In the genomic region with DNA sequence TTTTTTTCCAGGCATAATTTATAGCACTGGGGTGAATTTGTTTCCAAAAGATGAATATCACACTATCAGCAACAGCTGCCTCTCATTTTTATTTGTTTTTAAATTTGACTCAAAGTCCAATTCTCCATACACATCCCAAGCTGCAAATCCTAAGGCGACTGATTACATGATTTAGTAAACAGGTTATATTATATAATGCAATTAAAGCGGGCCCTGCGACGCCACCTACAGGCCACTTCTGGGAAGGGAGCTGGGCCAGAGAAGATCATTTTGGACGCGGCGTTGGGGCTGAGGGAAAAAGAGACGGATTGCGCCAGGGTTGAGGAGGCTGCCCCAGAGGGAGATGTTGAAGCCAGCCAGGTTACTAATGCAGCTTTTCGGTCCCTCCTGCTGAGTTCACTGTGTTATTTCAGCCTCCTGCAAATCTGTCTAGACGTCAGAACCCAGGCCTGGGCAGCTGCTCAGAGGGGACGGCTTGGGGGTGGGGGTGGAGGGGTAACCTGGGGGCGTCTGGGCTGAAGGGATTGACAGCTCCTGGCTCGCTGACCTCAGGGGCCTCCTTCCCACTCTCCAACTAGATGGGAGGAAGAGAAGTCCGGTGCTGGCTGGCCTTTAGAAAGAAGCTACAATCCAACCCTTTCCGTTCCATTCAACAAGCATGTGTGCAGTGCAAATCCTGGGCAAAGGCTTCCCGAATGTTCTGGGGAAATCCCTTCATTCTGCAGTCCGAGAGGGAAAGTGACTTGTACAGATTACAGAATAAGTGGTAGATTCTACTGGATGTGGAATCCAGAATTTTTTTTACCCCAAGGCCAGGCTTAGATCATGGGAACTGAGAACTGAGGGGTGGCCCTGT, we compare ENCODE assay signal across 8 cellular contexts.
DNase-seq lines count a peak whose midpoint lies in the region; ATAC-seq, FAIRE-seq and TF ChIP-seq lines count a peak whose summit lies in the region.

No MANE protein-coding gene starts in this region.

- H3K36me3 ChIP-seq in SK-N-SH (replicated peaks in 1 of 2; ENCODE audit: control insufficient read depth in 1 of 2, insufficient read depth in 2 of 2, low read length in 1 of 2) = no peaks in the 10 kb centered on the region
- no peaks in the 10 kb centered on the region for H3K36me3 ChIP-seq in K562 (ENCODE audit: control insufficient read depth, insufficient read depth, low read length)

- H3K4me1 ChIP-seq in SK-N-SH (ENCODE audit: control insufficient read depth in 1 of 2, insufficient read depth in 2 of 2, low read depth in 1 of 2, low read length in 1 of 2) = peaks cover 0 to 7% of the 10 kb centered on the region in 2 experiments; a peak in 1 of 4 replicates
- H3K4me1 ChIP-seq in K562 (replicated peaks in 1 of 2; ENCODE audit: control insufficient read depth in 2 of 2, insufficient read depth in 2 of 2, low read length in 2 of 2) = peaks cover 0 to 5% of the 10 kb centered on the region in 2 experiments; a peak in 1 of 5 replicates

- BruUV-seq in K562 (replicated peaks; lab: Mats Ljungman, UMichigan) = no TSS peak

- H4K20me1 ChIP-seq in SK-N-SH (ENCODE audit: insufficient read depth) (no peaks in the 10 kb centered on the region), K562 (replicated peaks; ENCODE audit: control insufficient read depth, insufficient read depth, low read length) (no peaks in the 10 kb centered on the region)

- DNase-seq in GM04504 (ENCODE audit: low read depth) (peak; percentile 39), SK-N-SH (peak; percentile 84), K562 (ENCODE audit: extremely low read depth in 1 of 4, low spot score in 3 of 4) (peak; percentile 60 to 75 (median 70)), hypothalamus (lab: John Stamatoyannopoulos, UW) (peak in 45 of 51 donors; percentile 8 to 82 (median 50)), skeletal muscle cell (ENCODE audit: low read depth) (peak; percentile 97), OCI-M2 (lab: John Stamatoyannopoulos, UW; ENCODE audit: unreplicated experiment) (no peak)
- peak; percentile 10 for DNase-seq in Jurkat, Clone E6-1 (ENCODE audit: low read depth, low spot score)

- intact Hi-C loops in K562 (cut with micrococcal nuclease) = loop anchor here (5.0 to 10.0 kb wide), 2 partner anchors 181 to 204 kb away; a partner anchor contains a TSS

- H2AFZ ChIP-seq in SK-N-SH (ENCODE audit: low read depth) (no peak overlapping the region), K562 (ENCODE audit: low read depth, low read length) (no peak overlapping the region)

- no peaks in the 10 kb centered on the region for H3F3A ChIP-seq in SK-N-SH (replicated peaks; ENCODE audit: insufficient read depth)

- H3K27me3 ChIP-seq in SK-N-SH (ENCODE audit: insufficient read depth) (no peaks in the 10 kb centered on the region), K562 (ENCODE audit: control insufficient read depth in 2 of 2, insufficient read depth in 2 of 2, low read length in 2 of 2) (peaks cover 31 to 88% of the 10 kb centered on the region in 2 experiments)

- ATAC-seq in K562 = peak; percentile 87
- ATAC-seq in HG03442 (IDR thresholded peaks at IDR 0.05; ENCODE audit: unreplicated experiment) = no peak

- in situ Hi-C loops in K562 (cut with MboI) = loop anchor here (25.0 kb wide), 1 partner anchor 384 kb away; a partner anchor contains a TSS

- CTCF ChIA-PET in SK-N-SH (lab: Yijun Ruan, JAX) = interaction anchor here (0.6 to 9.0 kb wide), 76 partner anchors 8 to 483 kb away, joined by 3 to 129 read pairs (median 6); a partner anchor contains a TSS
- CTCF ChIA-PET in K562 (lab: Yijun Ruan, JAX; ENCODE audit: low intra/inter-chr PET ratio) = interaction anchor here (1.7 kb wide), 1 partner anchor 384 kb away, joined by 9 read pairs; no protein-coding TSS in a partner anchor

- no peak for TF ChIP-seq POLR2A in K562 (conservative IDR thresholded peaks at IDR 0.05)

- H3K9me1 ChIP-seq in K562 (ENCODE audit: control insufficient read depth, insufficient read depth, low read length) = peaks cover 2% of the 10 kb centered on the region

- TF ChIP-seq EP300 in SK-N-SH (IDR thresholded peaks at IDR 0.05; ENCODE audit: borderline replicate concordance in 1 of 2, low read depth in 1 of 2, low read length in 1 of 2) (peak in 1 of 2 experiments; percentile 20; a peak in 1 of 4 replicates), K562 (IDR thresholded peaks at IDR 0.05; ENCODE audit: low read length) (no peak)

- H3K27ac ChIP-seq in SK-N-SH (ENCODE audit: low read depth in 2 of 2, low read length in 1 of 2) (no peak overlapping the region), K562 (ENCODE audit: extremely low read depth, low read depth, low read length) (no peak overlapping the region)

- H3K79me2 ChIP-seq in SK-N-SH (ENCODE audit: insufficient read depth) (no peaks in the 10 kb centered on the region), K562 (ENCODE audit: control insufficient read depth, insufficient read depth, low read length) (no peaks in the 10 kb centered on the region)

- no peak overlapping the region for H3K4me3 ChIP-seq in Jurkat, Clone E6-1 (ENCODE audit: low read length)
- H3K4me3 ChIP-seq in SK-N-SH (ENCODE audit: low read depth in 2 of 2, low read length in 1 of 2) = no peak overlapping the region
- no peak overlapping the region for H3K4me3 ChIP-seq in K562
- no peak overlapping the region for H3K4me3 ChIP-seq in skeletal muscle cell (ENCODE audit: low read depth, low read length)

- no peak overlapping the region for H3K4me2 ChIP-seq in SK-N-SH
- no peak overlapping the region for H3K4me2 ChIP-seq in K562 (ENCODE audit: insufficient read depth, low read length)

- peak; percentile 75 for FAIRE-seq in K562 (lab: Jason Lieb, UNC)

- H3K9ac ChIP-seq in SK-N-SH (no peak overlapping the region), K562 (ENCODE audit: insufficient read depth in 1 of 2, low read depth in 2 of 2, low read length in 2 of 2) (no peak overlapping the region)

- 18% methylated on average over 17 of the region's 18 CpGs for WGBS in SK-N-SH (ENCODE audit: low lambda C conversion rate)
- WGBS in K562 (ENCODE audit: insufficient coverage, low coverage, missing lambda C conversion rate) = 1% methylated on average over 15 of the region's 18 CpGs

- H3K9me2 ChIP-seq in SK-N-SH = no peaks in the 10 kb centered on the region

- peak; percentile 95 for TF ChIP-seq CTCF in SK-N-SH (IDR thresholded peaks at IDR 0.05)
- peak; percentile 75 to 87 (median 77) for TF ChIP-seq CTCF in K562 (IDR thresholded peaks at IDR 0.05 in 2 of 3, conservative IDR thresholded peaks at IDR 0.05 in 1 of 3; ENCODE audit: insufficient read depth in 2 of 3, low read depth in 1 of 3, low read length in 3 of 3)

- POLR2A ChIA-PET in SK-N-SH (lab: Yijun Ruan, JAX) = interaction anchor here (0.5 to 1.1 kb wide), 4 partner anchors 128 to 542 kb away, joined by 3 read pairs; a partner anchor contains a TSS
- POLR2A ChIA-PET in K562 (lab: Yijun Ruan, JAX) = interaction anchor here (2.0 kb wide), 1 partner anchor 16 kb away, joined by 7 read pairs; no protein-coding TSS in a partner anchor

- no peaks in the 10 kb centered on the region for H3K9me3 ChIP-seq in SK-N-SH
- H3K9me3 ChIP-seq in K562 (replicated peaks; ENCODE audit: control insufficient read depth, insufficient read depth, low read depth, low read length) = no peaks in the 10 kb centered on the region

- TF ChIP-seq RAD21 in SK-N-SH (IDR thresholded peaks at IDR 0.05; ENCODE audit: low read length) (peak; percentile 69), K562 (CRISPR knock-in tag; conservative IDR thresholded peaks at IDR 0.05 in 1 of 2, IDR thresholded peaks at IDR 0.05 in 1 of 2) (peak; percentile 53 to 62)

TF ChIP-seq in SK-N-SH, 30 proteins besides CTCF, POLR2A, EP300 and RAD21 (continues in another document):
- TF ChIP-seq, protein P1, sequence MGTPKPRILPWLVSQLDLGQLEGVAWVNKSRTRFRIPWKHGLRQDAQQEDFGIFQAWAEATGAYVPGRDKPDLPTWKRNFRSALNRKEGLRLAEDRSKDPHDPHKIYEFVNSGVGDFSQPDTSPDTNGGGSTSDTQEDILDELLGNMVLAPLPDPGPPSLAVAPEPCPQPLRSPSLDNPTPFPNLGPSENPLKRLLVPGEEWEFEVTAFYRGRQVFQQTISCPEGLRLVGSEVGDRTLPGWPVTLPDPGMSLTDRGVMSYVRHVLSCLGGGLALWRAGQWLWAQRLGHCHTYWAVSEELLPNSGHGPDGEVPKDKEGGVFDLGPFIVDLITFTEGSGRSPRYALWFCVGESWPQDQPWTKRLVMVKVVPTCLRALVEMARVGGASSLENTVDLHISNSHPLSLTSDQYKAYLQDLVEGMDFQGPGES (IDR thresholded peaks at IDR 0.05; ENCODE audit: low read depth, low read length) = no peak
- TF ChIP-seq NRF1 (IDR thresholded peaks at IDR 0.05; ENCODE audit: low read depth, low read length) (no peak), FOSL2 (IDR thresholded peaks at IDR 0.05; ENCODE audit: borderline replicate concordance, low read depth) (no peak)
- TF ChIP-seq, protein P2, sequence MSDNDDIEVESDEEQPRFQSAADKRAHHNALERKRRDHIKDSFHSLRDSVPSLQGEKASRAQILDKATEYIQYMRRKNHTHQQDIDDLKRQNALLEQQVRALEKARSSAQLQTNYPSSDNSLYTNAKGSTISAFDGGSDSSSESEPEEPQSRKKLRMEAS (IDR thresholded peaks at IDR 0.05; ENCODE audit: low read depth) = no peak

TF ChIP-seq in K562, 482 proteins besides CTCF, POLR2A, EP300 and RAD21 (continues in another document):
- TF ChIP-seq SIN3A (IDR thresholded peaks at IDR 0.05; ENCODE audit: borderline replicate concordance in 2 of 2, control insufficient read depth in 1 of 2, low read depth in 2 of 2, low read length in 2 of 2) (no peak), KLF10 (CRISPR knock-in tag; IDR thresholded peaks at IDR 0.05) (no peak), ZSCAN29 (IDR thresholded peaks at IDR 0.05) (no peak), PTRF (tag; IDR thresholded peaks at IDR 0.05) (no peak), ZNF263 (CRISPR knock-in tag; IDR thresholded peaks at IDR 0.05; ENCODE audit: borderline replicate concordance) (no peak), SMC3 (conservative IDR thresholded peaks at IDR 0.05; ENCODE audit: insufficient read depth, low read depth, low read length) (peak; percentile 62), POLR2B (IDR thresholded peaks at IDR 0.05; ENCODE audit: low read depth, partially characterized antibody) (no peak), ZNF785 (CRISPR knock-in tag; IDR thresholded peaks at IDR 0.05) (no peak)
